ENCODE assay signal across 8 cellular contexts in genomic region chr17:61411114-61411943, GRCh38. TPM values are rescaled to one million over a fixed set of nuclear protein-coding genes. Genes with fewer than 3 reads are reported as not detected.
DNase-seq lines count a peak whose midpoint lies in the region; ATAC-seq lines count a peak whose summit lies in the region.

No MANE protein-coding gene starts in this region.

- H3K27ac Mint-ChIP-seq in activated CD4-positive, alpha-beta T cell treated with anti-CD3 and anti-CD28 coated beads, Interleukin-2, amount 10 ng/mL, durations not matched to agents 7 days and 5 days, result no peak overlapping the region
- H3K27ac Mint-ChIP-seq in activated T-helper 2 cell treated with anti-CD3 and anti-CD28 coated beads, Interferon-gamma antibody, Interleukin-2, Interleukin-4, amounts not matched to agents 10 μg/mL and 5 μg/mL and 100 μg/mL, durations not matched to agents 14 hours and 24 hours and 36 hours, result no peak overlapping the region

- H3K36me3 Mint-ChIP-seq in activated CD4-positive, alpha-beta T cell treated with anti-CD3 and anti-CD28 coated beads, Interleukin-2, amount 10 ng/mL, durations not matched to agents 7 days and 5 days (ENCODE audit: low read depth), result no peaks in the 10 kb centered on the region
- H3K36me3 Mint-ChIP-seq in activated T-helper 2 cell treated with anti-CD3 and anti-CD28 coated beads, Interferon-gamma antibody, Interleukin-2, Interleukin-4, amounts not matched to agents 10 μg/mL and 5 μg/mL and 100 μg/mL, durations not matched to agents 14 hours and 24 hours and 36 hours (ENCODE audit: low read depth), result no peaks in the 10 kb centered on the region

- DNase-seq in activated CD4-positive, alpha-beta T cell treated with anti-CD3 and anti-CD28 coated beads, Interleukin-2, amount 10 ng/mL, durations not matched to agents 7 days and 5 days, result no peak
- DNase-seq in activated CD4-positive, alpha-beta T cell treated with anti-CD3 and anti-CD28 coated beads, Interleukin-2, amount 50 U/mL, for 48 hours, result no peak
- DNase-seq in LoVo (ENCODE audit: low spot score) (peak; percentile 54), left cardiac atrium (peak; percentile 58), posterior vena cava (ENCODE audit: low spot score) (peak; percentile 84), NCI-H345 (lab: John Stamatoyannopoulos, UW) (no peak)
- DNase-seq in activated T-helper 2 cell treated with anti-CD3 and anti-CD28 coated beads, Interferon-gamma antibody, Interleukin-2, Interleukin-4, amounts not matched to agents 10 μg/mL and 5 μg/mL and 100 μg/mL, durations not matched to agents 14 hours and 24 hours and 36 hours (ENCODE audit: low spot score), result peak; percentile 17

- peak overlapping the region; percentile 47 for H3K4me3 Mint-ChIP-seq in activated CD4-positive, alpha-beta T cell treated with anti-CD3 and anti-CD28 coated beads, Interleukin-2, amount 10 ng/mL, durations not matched to agents 7 days and 5 days
- H3K4me3 Mint-ChIP-seq in activated T-helper 2 cell treated with anti-CD3 and anti-CD28 coated beads, Interferon-gamma antibody, Interleukin-2, Interleukin-4, amounts not matched to agents 10 μg/mL and 5 μg/mL and 100 μg/mL, durations not matched to agents 14 hours and 24 hours and 36 hours (ENCODE audit: low read depth), result peak overlapping the region; percentile 51

- CTCF ChIA-PET in activated CD4-positive, alpha-beta T cell treated with anti-CD3 and anti-CD28 coated beads, Interleukin-2, amount 10 ng/mL, durations not matched to agents 7 days and 5 days (lab: Charles Lee), result interaction anchor here (0.6 to 2.9 kb wide), 12 partner anchors 9 to 460 kb away, joined by 3 to 17 read pairs (median 4); no protein-coding TSS in a partner anchor

- intact Hi-C loops in activated T-helper 2 cell treated with anti-CD3 and anti-CD28 coated beads, Interferon-gamma antibody, Interleukin-2, Interleukin-4, amounts not matched to agents 10 μg/mL and 5 μg/mL and 100 μg/mL, durations not matched to agents 14 hours and 24 hours and 36 hours (cut with micrococcal nuclease), result loop anchor here (2.0 to 10.0 kb wide), 2 partner anchors 425 to 653 kb away; partner anchors contain the start of gene MED13
- intact Hi-C loops in left cardiac atrium (cut with DNase I), result loop anchor here (10.0 kb wide), 2 partner anchors 143 to 423 kb away; no protein-coding TSS in a partner anchor
- intact Hi-C loops in posterior vena cava (cut with DNase I), result loop anchor here in 1 of 2 donors (5.0 kb wide), 1 partner anchor 141 kb away; no protein-coding TSS in a partner anchor

- peaks cover 57% of the 10 kb centered on the region for H3K27me3 Mint-ChIP-seq in activated CD4-positive, alpha-beta T cell treated with anti-CD3 and anti-CD28 coated beads, Interleukin-2, amount 10 ng/mL, durations not matched to agents 7 days and 5 days
- peaks cover 62% of the 10 kb centered on the region for H3K27me3 Mint-ChIP-seq in activated T-helper 2 cell treated with anti-CD3 and anti-CD28 coated beads, Interferon-gamma antibody, Interleukin-2, Interleukin-4, amounts not matched to agents 10 μg/mL and 5 μg/mL and 100 μg/mL, durations not matched to agents 14 hours and 24 hours and 36 hours (ENCODE audit: low read depth)

- POLR2A ChIA-PET in activated CD4-positive, alpha-beta T cell treated with anti-CD3 and anti-CD28 coated beads, Interleukin-2, amount 10 ng/mL, durations not matched to agents 7 days and 5 days (lab: Charles Lee), result no interaction called here

- ATAC-seq in left cardiac atrium (peak; percentile 49 to 52), GM18873 (IDR thresholded peaks at IDR 0.05; ENCODE audit: low FRiP score, unreplicated experiment) (no peak)

- H3K4me1 Mint-ChIP-seq in activated CD4-positive, alpha-beta T cell treated with anti-CD3 and anti-CD28 coated beads, Interleukin-2, amount 10 ng/mL, durations not matched to agents 7 days and 5 days, result peaks cover 19% of the 10 kb centered on the region
- peaks cover 8% of the 10 kb centered on the region for H3K4me1 Mint-ChIP-seq in activated T-helper 2 cell treated with anti-CD3 and anti-CD28 coated beads, Interferon-gamma antibody, Interleukin-2, Interleukin-4, amounts not matched to agents 10 μg/mL and 5 μg/mL and 100 μg/mL, durations not matched to agents 14 hours and 24 hours and 36 hours (ENCODE audit: low read depth)

- no peaks in the 10 kb centered on the region for H3K9me3 Mint-ChIP-seq in activated CD4-positive, alpha-beta T cell treated with anti-CD3 and anti-CD28 coated beads, Interleukin-2, amount 10 ng/mL, durations not matched to agents 7 days and 5 days
- H3K9me3 Mint-ChIP-seq in activated T-helper 2 cell treated with anti-CD3 and anti-CD28 coated beads, Interferon-gamma antibody, Interleukin-2, Interleukin-4, amounts not matched to agents 10 μg/mL and 5 μg/mL and 100 μg/mL, durations not matched to agents 14 hours and 24 hours and 36 hours, result no peaks in the 10 kb centered on the region

RNA-seq across cellular contexts. Expression of gene TBX2, which starts 11.7 kb away (rescaled TPM):
- total RNA-seq in activated CD4-positive, alpha-beta T cell treated with anti-CD3 and anti-CD28 coated beads, Interleukin-2, amount 10 ng/mL, durations not matched to agents 7 days and 5 days, result not detected
- 0.14 and 0.21 TPM in 2 replicates for total RNA-seq in activated T-helper 2 cell treated with anti-CD3 and anti-CD28 coated beads, Interferon-gamma antibody, Interleukin-2, Interleukin-4, amounts not matched to agents 10 μg/mL and 5 μg/mL and 100 μg/mL, durations not matched to agents 14 hours and 24 hours and 36 hours
- total RNA-seq in left cardiac atrium (10 to 100 TPM; 12.1 to 17.0 TPM), posterior vena cava (10 to 100 TPM; 11.2 to 16.5 TPM)

RNA-seq across cellular contexts. Expression of gene TBX4, which starts 40.9 kb away (rescaled TPM):
- total RNA-seq in activated CD4-positive, alpha-beta T cell treated with anti-CD3 and anti-CD28 coated beads, Interleukin-2, amount 10 ng/mL, durations not matched to agents 7 days and 5 days, result not detected
- total RNA-seq in activated T-helper 2 cell treated with anti-CD3 and anti-CD28 coated beads, Interferon-gamma antibody, Interleukin-2, Interleukin-4, amounts not matched to agents 10 μg/mL and 5 μg/mL and 100 μg/mL, durations not matched to agents 14 hours and 24 hours and 36 hours, result not detected in 2 replicates
- total RNA-seq in left cardiac atrium (not detected), posterior vena cava (under 1 TPM in 1 of 2 donors, not detected in 1; 0.24 TPM)

Comparison
In these comparisons a context has a peak if more than half of its experiments do, and no peak if none do; other contexts are left out.
1. DNase-seq: peak in LoVo (single experiment), activated T-helper 2 cell treated with anti-CD3 and anti-CD28 coated beads, Interferon-gamma antibody, Interleukin-2, Interleukin-4, amounts not matched to agents 10 μg/mL and 5 μg/mL and 100 μg/mL, durations not matched to agents 14 hours and 24 hours and 36 hours (single experiment), left cardiac atrium (single experiment) and posterior vena cava (single experiment); none in activated CD4-positive, alpha-beta T cell treated with anti-CD3 and anti-CD28 coated beads, Interleukin-2, amount 10 ng/mL, durations not matched to agents 7 days and 5 days (single experiment), activated CD4-positive, alpha-beta T cell treated with anti-CD3 and anti-CD28 coated beads, Interleukin-2, amount 50 U/mL, for 48 hours (0 of 2) and NCI-H345 (single experiment).
2. RNA of gene TBX2, which starts 11.7 kb away (total RNA-seq): 12.1 to 17.0 TPM in left cardiac atrium and 11.2 to 16.5 TPM in posterior vena cava; 0.14 to 0.21 TPM in activated T-helper 2 cell treated with anti-CD3 and anti-CD28 coated beads, Interferon-gamma antibody, Interleukin-2, Interleukin-4, amounts not matched to agents 10 μg/mL and 5 μg/mL and 100 μg/mL, durations not matched to agents 14 hours and 24 hours and 36 hours and not detected in activated CD4-positive, alpha-beta T cell treated with anti-CD3 and anti-CD28 coated beads, Interleukin-2, amount 10 ng/mL, durations not matched to agents 7 days and 5 days; every median in the first group is over 10 times any median in the second.